ENCODE assay signal across 9 cellular contexts in genomic region chr2:207532676-207533075, GRCh38. TPM values are rescaled to one million over a fixed set of nuclear protein-coding genes. Genes with fewer than 3 reads are reported as not detected.
DNase-seq lines count a peak whose midpoint lies in the region; ATAC-seq and TF ChIP-seq lines count a peak whose summit lies in the region.
"Had no signal": no experiment of that assay in that cellular context is flagged by ENCODE, and none has a peak within 500 bp of the region (broad histone marks: within the 10 kb centered on the region; RNA-seq: fewer than 3 reads in every experiment).

No MANE protein-coding gene starts in this region.

- CTCF ChIA-PET in naive thymus-derived CD4-positive, alpha-beta T cell (lab: Charles Lee): interaction anchor here (0.6 to 0.7 kb wide), 2 partner anchors 137 to 733 kb away, joined by 4 read pairs; no protein-coding TSS in a partner anchor
- CTCF ChIA-PET in Caco-2 (lab: Charles Lee): no interaction called here

- DNase-seq in right atrium auricular region (ENCODE audit: low spot score): no peak
- DNase-seq in Right ventricle myocardium superior: no peak
- DNase-seq in activated T-helper 1 cell treated with anti-CD3 and anti-CD28 coated beads, Interleukin-12 subunit alpha, Interleukin-12 subunit beta, Interleukin-2, Interleukin-4 antibody, amounts not matched to agents 30 ng/mL and 10 ng/mL and 1 ng/mL, durations not matched to agents 14 hours and 24 hours and 36 hours (ENCODE audit: low spot score): no peak
- DNase-seq in naive thymus-derived CD4-positive, alpha-beta T cell: no peak
- no peak for DNase-seq in body of pancreas
- no peak for DNase-seq in endothelial cell (ENCODE audit: low spot score)
- DNase-seq in Caco-2: no peak
- DNase-seq in HPDE6-E6E7 (ENCODE audit: extremely low spot score): no peak

- POLR2A ChIA-PET in naive thymus-derived CD4-positive, alpha-beta T cell (lab: Charles Lee): interaction anchor here (0.6 to 4.7 kb wide), 8 partner anchors 9 to 179 kb away, joined by 4 to 24 read pairs (median 5); partner anchors contain the start of genes CCNYL1 and METTL21A
- POLR2A ChIA-PET in Caco-2 (lab: Charles Lee): interaction anchor here (0.7 to 1.0 kb wide), 2 partner anchors 15 to 188 kb away, joined by 3 read pairs; no protein-coding TSS in a partner anchor

- TF ChIP-seq POLR2A in body of pancreas (IDR thresholded peaks at IDR 0.05): no peak

- H3K27ac ChIP-seq in right atrium auricular region (peak overlapping the region; percentile 92 to 95), body of pancreas (peak overlapping the region in 1 of 4 donors; percentile 9)
- peak overlapping the region; percentile 98 for H3K27ac ChIP-seq in naive thymus-derived CD4-positive, alpha-beta T cell (ENCODE audit: low read depth, low read length)

- H3K4me3 ChIP-seq in right atrium auricular region (no peak overlapping the region), body of pancreas (no peak overlapping the region), Caco-2 (ENCODE audit: low read depth, low read length) (no peak overlapping the region)
- no peak overlapping the region for H3K4me3 ChIP-seq in naive thymus-derived CD4-positive, alpha-beta T cell (ENCODE audit: low read length)
- H3K4me3 ChIP-seq: prostate gland had no signal

- H3K27me3 ChIP-seq in right atrium auricular region (no peaks in the 10 kb centered on the region), body of pancreas (no peaks in the 10 kb centered on the region), Caco-2 (replicated peaks; ENCODE audit: control insufficient read depth, insufficient read depth, low read length) (no peaks in the 10 kb centered on the region)
- no peaks in the 10 kb centered on the region for H3K27me3 ChIP-seq in naive thymus-derived CD4-positive, alpha-beta T cell (ENCODE audit: control insufficient read depth in 2 of 2, insufficient read depth in 2 of 2, low read length in 2 of 2)

- no TSS peak for BruUV-seq in Caco-2 (replicated peaks; lab: Mats Ljungman, UMichigan)

- peaks cover 42% of the 10 kb centered on the region for H3K4me1 Mint-ChIP-seq in activated T-helper 1 cell treated with anti-CD3 and anti-CD28 coated beads, Interleukin-12 subunit alpha, Interleukin-12 subunit beta, Interleukin-2, Interleukin-4 antibody, amounts not matched to agents 30 ng/mL and 10 ng/mL and 1 ng/mL, durations not matched to agents 14 hours and 24 hours and 36 hours (ENCODE audit: low read depth)
- peaks cover 37 to 78% (median 62%) of the 10 kb centered on the region in 7 donors for H3K4me1 Mint-ChIP-seq in naive thymus-derived CD4-positive, alpha-beta T cell
- peaks cover 49% of the 10 kb centered on the region for H3K4me1 Mint-ChIP-seq in endothelial cell (ENCODE audit: unreplicated experiment)
- H3K4me1 Mint-ChIP-seq in Caco-2 (ENCODE audit: low read depth, unreplicated experiment): peaks cover 16% of the 10 kb centered on the region

- no peaks in the 10 kb centered on the region for H3K27me3 Mint-ChIP-seq in activated T-helper 1 cell treated with anti-CD3 and anti-CD28 coated beads, Interleukin-12 subunit alpha, Interleukin-12 subunit beta, Interleukin-2, Interleukin-4 antibody, amounts not matched to agents 30 ng/mL and 10 ng/mL and 1 ng/mL, durations not matched to agents 14 hours and 24 hours and 36 hours (ENCODE audit: insufficient read depth)
- peaks cover 0 to 7% (median 0%) of the 10 kb centered on the region in 5 donors for H3K27me3 Mint-ChIP-seq in naive thymus-derived CD4-positive, alpha-beta T cell
- H3K27me3 Mint-ChIP-seq in endothelial cell (ENCODE audit: unreplicated experiment): peaks cover 17% of the 10 kb centered on the region
- H3K27me3 Mint-ChIP-seq in Caco-2 (ENCODE audit: insufficient read depth, unreplicated experiment): no peaks in the 10 kb centered on the region

- H3K27ac Mint-ChIP-seq in activated T-helper 1 cell treated with anti-CD3 and anti-CD28 coated beads, Interleukin-12 subunit alpha, Interleukin-12 subunit beta, Interleukin-2, Interleukin-4 antibody, amounts not matched to agents 30 ng/mL and 10 ng/mL and 1 ng/mL, durations not matched to agents 14 hours and 24 hours and 36 hours: no peak overlapping the region
- peak overlapping the region in 8 of 9 donors; percentile 98 to 100 (median 99) for H3K27ac Mint-ChIP-seq in naive thymus-derived CD4-positive, alpha-beta T cell
- H3K27ac Mint-ChIP-seq in endothelial cell (ENCODE audit: unreplicated experiment) (no peak overlapping the region), Caco-2 (ENCODE audit: unreplicated experiment) (no peak overlapping the region)

- no peak for ATAC-seq in Right ventricle myocardium superior (ENCODE audit: poor library complexity)
- no peak for ATAC-seq in naive thymus-derived CD4-positive, alpha-beta T cell
- ATAC-seq in body of pancreas: no peak

- no peaks in the 10 kb centered on the region for H3K9me3 ChIP-seq in right atrium auricular region
- no peaks in the 10 kb centered on the region for H3K9me3 ChIP-seq in naive thymus-derived CD4-positive, alpha-beta T cell (ENCODE audit: control insufficient read depth in 2 of 3, low read length in 3 of 3)
- no peaks in the 10 kb centered on the region for H3K9me3 ChIP-seq in body of pancreas
- no peaks in the 10 kb centered on the region for H3K9me3 ChIP-seq in Caco-2
- H3K9me3 ChIP-seq: prostate gland had no signal

- H3K4me1 ChIP-seq in right atrium auricular region: peaks cover 0 to 61% of the 10 kb centered on the region in 2 donors
- peaks cover 48 to 55% of the 10 kb centered on the region in 2 donors for H3K4me1 ChIP-seq in naive thymus-derived CD4-positive, alpha-beta T cell (ENCODE audit: control insufficient read depth in 2 of 2, insufficient read depth in 2 of 2, low read length in 2 of 2)
- H3K4me1 ChIP-seq in body of pancreas: peaks cover 43% of the 10 kb centered on the region
- peaks cover 36% of the 10 kb centered on the region for H3K4me1 ChIP-seq in Caco-2

- peaks cover 18% of the 10 kb centered on the region for H3K36me3 Mint-ChIP-seq in activated T-helper 1 cell treated with anti-CD3 and anti-CD28 coated beads, Interleukin-12 subunit alpha, Interleukin-12 subunit beta, Interleukin-2, Interleukin-4 antibody, amounts not matched to agents 30 ng/mL and 10 ng/mL and 1 ng/mL, durations not matched to agents 14 hours and 24 hours and 36 hours (ENCODE audit: low read depth)
- peaks cover 0 to 16% (median 12%) of the 10 kb centered on the region in 5 donors for H3K36me3 Mint-ChIP-seq in naive thymus-derived CD4-positive, alpha-beta T cell
- H3K36me3 Mint-ChIP-seq in endothelial cell (ENCODE audit: low read depth, unreplicated experiment) (peaks cover 22% of the 10 kb centered on the region), Caco-2 (ENCODE audit: insufficient read depth, unreplicated experiment) (peaks cover 10% of the 10 kb centered on the region)

- H3K36me3 ChIP-seq in right atrium auricular region (no peaks in the 10 kb centered on the region), body of pancreas (replicated peaks in 1 of 2; ENCODE audit: insufficient read depth in 1 of 2, low read depth in 2 of 2) (no peaks in the 10 kb centered on the region), Caco-2 (ENCODE audit: control insufficient read depth, insufficient read depth, low read length) (peaks cover 2% of the 10 kb centered on the region; the same call in 1 of the 2 replicates)
- peaks cover 0 to 3% (median 0%) of the 10 kb centered on the region in 3 experiments for H3K36me3 ChIP-seq in naive thymus-derived CD4-positive, alpha-beta T cell (ENCODE audit: control insufficient read depth in 2 of 3, insufficient read depth in 3 of 3, low read length in 3 of 3)
- H3K36me3 ChIP-seq: prostate gland had no signal

- no peak for TF ChIP-seq CTCF in right atrium auricular region (IDR thresholded peaks at IDR 0.05)
- TF ChIP-seq CTCF in body of pancreas (IDR thresholded peaks at IDR 0.05): no peak
- TF ChIP-seq CTCF in endothelial cell (IDR thresholded peaks at IDR 0.05; ENCODE audit: unreplicated experiment): no peak
- no peak for TF ChIP-seq CTCF in Caco-2 (IDR thresholded peaks at IDR 0.05; ENCODE audit: insufficient read depth in 1 of 2, low read depth in 1 of 2, low read length in 1 of 2, severe bottlenecking in 1 of 2, unreplicated experiment in 1 of 2)

- peak overlapping the region; percentile 94 for H3K4me3 Mint-ChIP-seq in activated T-helper 1 cell treated with anti-CD3 and anti-CD28 coated beads, Interleukin-12 subunit alpha, Interleukin-12 subunit beta, Interleukin-2, Interleukin-4 antibody, amounts not matched to agents 30 ng/mL and 10 ng/mL and 1 ng/mL, durations not matched to agents 14 hours and 24 hours and 36 hours
- H3K4me3 Mint-ChIP-seq in naive thymus-derived CD4-positive, alpha-beta T cell: peak overlapping the region; percentile 70 to 99 (median 96)
- H3K4me3 Mint-ChIP-seq in endothelial cell (ENCODE audit: unreplicated experiment) (no peak overlapping the region), Caco-2 (ENCODE audit: unreplicated experiment) (no peak overlapping the region)

- no peaks in the 10 kb centered on the region for H3K9me3 Mint-ChIP-seq in activated T-helper 1 cell treated with anti-CD3 and anti-CD28 coated beads, Interleukin-12 subunit alpha, Interleukin-12 subunit beta, Interleukin-2, Interleukin-4 antibody, amounts not matched to agents 30 ng/mL and 10 ng/mL and 1 ng/mL, durations not matched to agents 14 hours and 24 hours and 36 hours
- peaks cover 0 to 8% (median 0%) of the 10 kb centered on the region in 11 donors for H3K9me3 Mint-ChIP-seq in naive thymus-derived CD4-positive, alpha-beta T cell
- H3K9me3 Mint-ChIP-seq in endothelial cell (ENCODE audit: unreplicated experiment) (no peaks in the 10 kb centered on the region), Caco-2 (ENCODE audit: unreplicated experiment) (no peaks in the 10 kb centered on the region)

- intact Hi-C loops in Right ventricle myocardium superior (cut with DNase I): loop anchor here (5.0 to 10.0 kb wide), 2 partner anchors 48 to 90 kb away; no protein-coding TSS in a partner anchor
- intact Hi-C loops in activated T-helper 1 cell treated with anti-CD3 and anti-CD28 coated beads, Interleukin-12 subunit alpha, Interleukin-12 subunit beta, Interleukin-2, Interleukin-4 antibody, amounts not matched to agents 30 ng/mL and 10 ng/mL and 1 ng/mL, durations not matched to agents 14 hours and 24 hours and 36 hours (cut with micrococcal nuclease): loop anchor here (5.0 kb wide), 1 partner anchor 35 kb away; no protein-coding TSS in a partner anchor
- intact Hi-C loops in naive thymus-derived CD4-positive, alpha-beta T cell (cut with micrococcal nuclease): loop anchor here in 1 of 2 donors (10.0 kb wide), 1 partner anchor 52 kb away; no protein-coding TSS in a partner anchor
- intact Hi-C loops in body of pancreas (cut with DNase I): no loop called here
- intact Hi-C loops in Caco-2 (cut with micrococcal nuclease; ENCODE audit: unreplicated experiment): loop anchor here (1.0 kb wide), 1 partner anchor 25 kb away; no protein-coding TSS in a partner anchor

- 84 to 90% methylated on average over 9 of the region's 9 CpGs for WGBS in body of pancreas, 2 donors

RNA-seq across cellular contexts. Expression of gene CREB1, which starts 2.9 kb away (rescaled TPM):
- total RNA-seq in right atrium auricular region (10 to 100 TPM; 32.5 to 32.9 TPM), Right ventricle myocardium superior (47.9 TPM), body of pancreas (10 to 100 TPM; 17.9 to 20.1 TPM), endothelial cell (ENCODE audit: unreplicated experiment) (76.8 TPM), Caco-2 (2022) (49.7 and 59.0 TPM in 2 replicates)
- total RNA-seq in activated T-helper 1 cell treated with anti-CD3 and anti-CD28 coated beads, Interleukin-12 subunit alpha, Interleukin-12 subunit beta, Interleukin-2, Interleukin-4 antibody, amounts not matched to agents 30 ng/mL and 10 ng/mL and 1 ng/mL, durations not matched to agents 14 hours and 24 hours and 36 hours: 98.2 and 111 TPM in 2 replicates
- total RNA-seq in naive thymus-derived CD4-positive, alpha-beta T cell: 100 to 1,000 TPM in 4 of 5 experiments, 10 to 100 TPM in 1; 89.7 to 141 (median 115) TPM
- polyA plus RNA-seq in naive thymus-derived CD4-positive, alpha-beta T cell: 10 to 100 TPM; 71.1 to 85.7 TPM

Comparison
In these comparisons a context has a peak if more than half of its experiments do, and no peak if none do; other contexts are left out.
1. H3K27ac Mint-ChIP-seq: peak in naive thymus-derived CD4-positive, alpha-beta T cell (8 of 9); none in activated T-helper 1 cell treated with anti-CD3 and anti-CD28 coated beads, Interleukin-12 subunit alpha, Interleukin-12 subunit beta, Interleukin-2, Interleukin-4 antibody, amounts not matched to agents 30 ng/mL and 10 ng/mL and 1 ng/mL, durations not matched to agents 14 hours and 24 hours and 36 hours (single experiment), endothelial cell (single experiment) and Caco-2 (single experiment).
2. H3K4me3 Mint-ChIP-seq: peak in activated T-helper 1 cell treated with anti-CD3 and anti-CD28 coated beads, Interleukin-12 subunit alpha, Interleukin-12 subunit beta, Interleukin-2, Interleukin-4 antibody, amounts not matched to agents 30 ng/mL and 10 ng/mL and 1 ng/mL, durations not matched to agents 14 hours and 24 hours and 36 hours (single experiment) and naive thymus-derived CD4-positive, alpha-beta T cell (10 of 10); none in endothelial cell (single experiment) and Caco-2 (single experiment).